Comparison of ENCODE assay signal across 15 cellular contexts in the genomic region with DNA sequence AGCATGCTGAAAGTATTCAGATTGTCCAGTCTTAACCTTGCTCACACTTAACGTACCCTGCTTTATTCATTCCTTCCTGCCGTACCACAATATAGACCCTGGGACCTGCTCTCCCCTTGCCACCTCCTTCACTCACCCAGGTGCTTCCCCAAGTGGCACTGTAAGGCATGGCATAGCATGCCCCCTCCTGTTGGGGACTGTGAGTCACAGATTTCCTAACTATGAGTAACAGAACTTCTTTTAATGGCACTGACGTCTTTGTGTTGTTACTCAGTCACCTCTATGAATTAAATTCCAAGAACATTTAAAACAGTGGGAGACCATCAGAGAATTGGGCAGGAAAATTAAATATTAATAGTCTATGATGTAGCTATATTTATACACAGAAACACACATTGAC.
A peak's percentile ranks its signal among the peaks of the same experiment; 100 is the strongest.
DNase-seq lines count a peak whose midpoint lies in the region; ATAC-seq and TF ChIP-seq lines count a peak whose summit lies in the region.
"Had no signal": no experiment of that assay in that cellular context is flagged by ENCODE, and none has a peak within 500 bp of the region (broad histone marks: within the 10 kb centered on the region; RNA-seq: fewer than 3 reads in every experiment).

No MANE protein-coding gene starts in this region.

- ATAC-seq in left lobe of liver (no peak), HG02623 (IDR thresholded peaks at IDR 0.05; ENCODE audit: unreplicated experiment) (no peak), GM21381 (IDR thresholded peaks at IDR 0.05; ENCODE audit: unreplicated experiment) (no peak)
- ATAC-seq: activated T-helper 17 cell treated with anti-CD3 and anti-CD28 coated beads, Interleukin-2, amount 50 U/mL, for 72 hours; stimulated activated effector memory CD8-positive, alpha-beta T cell treated with anti-CD3 and anti-CD28 coated beads, Interleukin-12 subunit alpha, Interleukin-12 subunit beta, amount 100 ng/mL, for 72 hours had no signal

- no peaks in the 10 kb centered on the region for H3K4me1 ChIP-seq in hepatocyte (ENCODE audit: insufficient read depth)
- H3K4me1 ChIP-seq: tibial artery had no signal

- no peaks in the 10 kb centered on the region for H4K20me1 ChIP-seq in hepatocyte (ENCODE audit: insufficient read depth, poor library complexity, severe bottlenecking)

- WGBS in hepatocyte (ENCODE audit: low lambda C conversion rate, missing lambda C conversion rate) = 86% methylated on average over 3 of the region's 3 CpGs

- H3K4me3 ChIP-seq in hepatocyte = no peak overlapping the region
- H3K4me3 ChIP-seq: tibial artery had no signal

- H3K9me2 ChIP-seq in hepatocyte (replicated peaks; ENCODE audit: insufficient read depth) = no peaks in the 10 kb centered on the region

- no peaks in the 10 kb centered on the region for H3K9me3 ChIP-seq in hepatocyte (ENCODE audit: low read depth)
- H3K9me3 ChIP-seq: tibial artery had no signal

- TF ChIP-seq CTCF in hepatocyte (IDR thresholded peaks at IDR 0.05; ENCODE audit: poor library complexity) = no peak

- H3K36me3 ChIP-seq in hepatocyte (replicated peaks; ENCODE audit: insufficient read depth, low read depth) = no peaks in the 10 kb centered on the region
- H3K36me3 ChIP-seq: tibial artery had no signal

- no peak overlapping the region for H2AFZ ChIP-seq in hepatocyte

- DNase-seq in A172 (ENCODE audit: low spot score) (peak; percentile 79), HT1080 (ENCODE audit: low read depth) (peak; percentile 54), SW 1271 (lab: John Stamatoyannopoulos, UW) (peak; percentile 40 to 49), hepatocyte (ENCODE audit: low spot score) (peak; percentile 14), left lobe of liver (ENCODE audit: low spot score) (no peak), NOMO-1 treated with DMSO at 0.1 percent for 48 hours (lab: John Stamatoyannopoulos, UW; ENCODE audit: unreplicated experiment) (no peak)
- DNase-seq: activated CD4-positive, CD25-positive, alpha-beta regulatory T cell; NCI-H2029 treated with DMSO at 0.1 percent for 48 hours; NCI-H526 treated with DMSO at 0.1 percent for 48 hours; T-helper 1 cell; tibial artery had no signal

- H3K79me2 ChIP-seq in hepatocyte = no peaks in the 10 kb centered on the region

- no peaks in the 10 kb centered on the region for H3K27me3 ChIP-seq in hepatocyte
- H3K27me3 ChIP-seq: tibial artery had no signal

- peak overlapping the region; percentile 58 for H3K27ac ChIP-seq in hepatocyte
- H3K27ac ChIP-seq: tibial artery had no signal

- no peak overlapping the region for H3K4me2 ChIP-seq in hepatocyte

Comparison
In these comparisons a context has a peak if more than half of its experiments do, and no peak if none do; other contexts are left out.
1. DNase-seq: peak in A172 (single experiment), HT1080 (single experiment), SW 1271 (2 of 2) and hepatocyte (single experiment); none in left lobe of liver (single experiment) and NOMO-1 treated with DMSO at 0.1 percent for 48 hours (single experiment).